9 cellular contexts compared by ENCODE assay signal in the genomic region with DNA sequence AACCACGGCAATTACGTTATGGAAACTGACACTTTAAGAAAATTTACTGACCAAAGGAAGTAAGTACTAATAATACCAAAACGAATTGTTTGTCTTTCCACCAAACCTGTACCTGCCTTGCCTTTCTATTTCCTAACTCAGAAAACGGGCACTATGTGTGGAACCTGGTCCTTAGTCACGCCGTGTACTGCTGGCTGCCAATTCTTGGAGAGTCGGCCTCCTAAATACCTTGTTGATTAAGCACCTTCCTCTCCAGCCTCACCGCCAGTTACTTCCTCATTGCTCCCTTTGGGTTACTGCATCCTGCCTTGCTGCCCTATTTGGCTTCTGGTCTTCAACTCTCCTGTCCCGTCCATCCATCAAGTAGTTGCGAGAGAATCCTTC. TPM values are rescaled to one million over a fixed set of nuclear protein-coding genes. Genes with fewer than 3 reads are reported as not detected.
DNase-seq lines count a peak whose midpoint lies in the region; ATAC-seq and TF ChIP-seq lines count a peak whose summit lies in the region.
"Not testable (repeated sequence)": the region's sequence is repeated elsewhere in the genome, so short reads cannot be mapped to it uniquely, and the experiment has no call there.
"Had no signal": no experiment of that assay in that cellular context is flagged by ENCODE, and none has a peak within 500 bp of the region (broad histone marks: within the 10 kb centered on the region; RNA-seq: fewer than 3 reads in every experiment).

No MANE protein-coding gene starts in this region.

- intact Hi-C loops in A673 (cut with micrococcal nuclease; ENCODE audit: unreplicated experiment) = not testable (repeated sequence)

- not testable (repeated sequence) for H3K27me3 ChIP-seq in A673 (replicated peaks; ENCODE audit: insufficient read depth, low read depth, low read length, poor library complexity); Peyer's patch

- not testable (repeated sequence) for H3K36me3 ChIP-seq in A673 (ENCODE audit: insufficient read depth, low read length, poor library complexity, severe bottlenecking); Peyer's patch

- not testable (repeated sequence) for H3K27ac ChIP-seq in A673 (ENCODE audit: low read depth, low read length, poor library complexity, severe bottlenecking)
- peak overlapping the region; percentile 49 to 80 (median 72) for H3K27ac ChIP-seq in Peyer's patch

- CTCF ChIA-PET in A673 (lab: Charles Lee) = interaction anchor here (1.1 kb wide), 1 partner anchor 201 kb away, joined by 3 read pairs; no protein-coding TSS in a partner anchor

- H3K4me1 ChIP-seq in A673 (ENCODE audit: insufficient read depth, low read length, poor library complexity, severe bottlenecking); Peyer's patch: not testable (repeated sequence)

- H3K27me3 Mint-ChIP-seq in activated T-cell treated with anti-CD3 and anti-CD28 coated beads, Interleukin-2, amount 50 U/mL, for 72 hours (ENCODE audit: low read depth); effector memory CD8-positive, alpha-beta T cell: not testable (repeated sequence)

- BruUV-seq in A673 (replicated peaks; lab: Mats Ljungman, UMichigan) = not testable (repeated sequence)

- ATAC-seq in GM18907 (IDR thresholded peaks at IDR 0.05; ENCODE audit: unreplicated experiment) (peak; percentile 25), HG03159 (IDR thresholded peaks at IDR 0.05; ENCODE audit: unreplicated experiment) (peak; percentile 33), left lobe of liver (peak; percentile 19)
- ATAC-seq in activated T-cell treated with anti-CD3 and anti-CD28 coated beads, Interleukin-2, amount 50 U/mL, for 72 hours (replicated peaks in 1 of 2) = peak; percentile 29 to 48
- ATAC-seq in effector memory CD8-positive, alpha-beta T cell (replicated peaks) = not testable (repeated sequence)

- not testable (repeated sequence) for TF ChIP-seq CTCF in A673 (conservative IDR thresholded peaks at IDR 0.05; ENCODE audit: low read depth, low read length); Peyer's patch (IDR thresholded peaks at IDR 0.05)

- POLR2A ChIA-PET in A673 (lab: Charles Lee; ENCODE audit: low non-redundant PET) = not testable (repeated sequence)

- H3K4me3 Mint-ChIP-seq in activated T-cell treated with anti-CD3 and anti-CD28 coated beads, Interleukin-2, amount 50 U/mL, for 72 hours = peak overlapping the region; percentile 87 to 97
- peak overlapping the region; percentile 88 to 89 for H3K4me3 Mint-ChIP-seq in effector memory CD8-positive, alpha-beta T cell

- not testable (repeated sequence) for DNase-seq in A673 (ENCODE audit: low spot score); effector memory CD8-positive, alpha-beta T cell; left lobe of liver (ENCODE audit: low spot score); skeletal muscle cell (ENCODE audit: low read depth)
- peak in 2 of 3 donors; percentile 46 to 62 for DNase-seq in Peyer's patch
- peak in 1 of 2 donors; percentile 10 for DNase-seq in activated T-cell treated with anti-CD3 and anti-CD28 coated beads, Interleukin-2, amount 50 U/mL, for 72 hours

- not testable (repeated sequence) for H3K9me3 Mint-ChIP-seq in activated T-cell treated with anti-CD3 and anti-CD28 coated beads, Interleukin-2, amount 50 U/mL, for 72 hours; effector memory CD8-positive, alpha-beta T cell

- peak overlapping the region; percentile 99 for H3K27ac Mint-ChIP-seq in activated T-cell treated with anti-CD3 and anti-CD28 coated beads, Interleukin-2, amount 50 U/mL, for 72 hours
- H3K27ac Mint-ChIP-seq in effector memory CD8-positive, alpha-beta T cell = peak overlapping the region; percentile 99 to 100

- not testable (repeated sequence) for H3K9me3 ChIP-seq in A673 (ENCODE audit: low read depth, low read length, poor library complexity, severe bottlenecking); Peyer's patch

- not testable (repeated sequence) for H3K36me3 Mint-ChIP-seq in activated T-cell treated with anti-CD3 and anti-CD28 coated beads, Interleukin-2, amount 50 U/mL, for 72 hours (ENCODE audit: insufficient read depth in 2 of 2)
- H3K36me3 Mint-ChIP-seq in effector memory CD8-positive, alpha-beta T cell (ENCODE audit: insufficient read depth) = peaks cover 37% of the 10 kb centered on the region

- H3K4me3 ChIP-seq in A673 (ENCODE audit: low read depth, low read length, poor library complexity, severe bottlenecking) = peak overlapping the region; percentile 62
- H3K4me3 ChIP-seq in Peyer's patch = peak overlapping the region; percentile 43 to 49 (median 44)
- peak overlapping the region; percentile 55 for H3K4me3 ChIP-seq in skeletal muscle cell (ENCODE audit: low read depth, low read length)

- not testable (repeated sequence) for TF ChIP-seq POLR2A in Peyer's patch (IDR thresholded peaks at IDR 0.05)

- H3K4me1 Mint-ChIP-seq in activated T-cell treated with anti-CD3 and anti-CD28 coated beads, Interleukin-2, amount 50 U/mL, for 72 hours (ENCODE audit: low read depth) = peaks cover 55% of the 10 kb centered on the region
- H3K4me1 Mint-ChIP-seq in effector memory CD8-positive, alpha-beta T cell (ENCODE audit: low read depth in 2 of 2) = peaks cover 41 to 53% of the 10 kb centered on the region in 2 donors

RNA-seq across cellular contexts. Expression of a gene that starts 9.1 kb away (rescaled TPM):
- not detected in 2 replicates for total RNA-seq in A673 (2021)
- 1 to 10 TPM in 1 of 4 donors, under 1 TPM in 1, not detected in 2; 0.53 to 2.8 TPM for total RNA-seq in Peyer's patch
- total RNA-seq in activated T-cell treated with anti-CD3 and anti-CD28 coated beads, Interleukin-2, amount 50 U/mL, for 72 hours = 1 to 10 TPM in 1 of 2 donors, under 1 TPM in 1; 0.38 to 1.5 TPM
- total RNA-seq in left lobe of liver = 25.2 TPM
- total RNA-seq: fibroblast of lung had no signal

RNA-seq across cellular contexts. Expression of a gene that starts 16.2 kb away (rescaled TPM):
- total RNA-seq in A673 (2021) (0.28 and 0.37 TPM in 2 replicates), Peyer's patch (1 to 10 TPM in 2 of 4 donors, under 1 TPM in 2; 0.35 to 5.8 (median 0.91) TPM), left lobe of liver (0.48 TPM)
- under 1 TPM; 0.24 to 0.53 TPM for total RNA-seq in activated T-cell treated with anti-CD3 and anti-CD28 coated beads, Interleukin-2, amount 50 U/mL, for 72 hours

RNA-seq across cellular contexts. Expression of a gene that starts 35.3 kb away (rescaled TPM):
- total RNA-seq in A673 (2021) (not detected in 2 replicates), Peyer's patch (10 to 100 TPM in 1 of 4 donors, 1 to 10 TPM in 3; 3.3 to 14.3 (median 5.9) TPM), left lobe of liver (4.0 TPM)
- under 1 TPM; 0.43 to 0.88 TPM for total RNA-seq in activated T-cell treated with anti-CD3 and anti-CD28 coated beads, Interleukin-2, amount 50 U/mL, for 72 hours
